Comparison of ENCODE assay signal across 20 cellular contexts in the genomic region with DNA sequence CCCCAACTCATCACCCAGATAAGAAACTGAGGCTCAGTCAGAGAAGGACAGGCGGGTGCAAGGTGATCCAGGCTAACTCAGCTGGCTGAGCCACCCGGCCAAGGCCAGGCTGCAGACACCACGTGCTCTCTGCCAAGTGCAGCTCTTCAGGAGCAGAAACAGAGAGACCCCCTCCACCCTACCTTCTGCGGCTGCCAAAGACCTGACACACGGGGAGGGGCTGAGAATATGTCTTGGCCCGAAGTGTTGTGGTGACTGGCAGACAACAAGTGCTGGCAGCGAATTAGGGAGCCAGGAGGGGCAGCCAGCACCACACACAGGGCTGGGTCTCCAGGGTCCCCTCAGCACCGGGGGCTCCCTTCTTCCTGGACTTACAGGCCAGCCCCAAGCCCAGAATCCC.
"Had no signal": no experiment of that assay in that cellular context is flagged by ENCODE, and none has a peak within 500 bp of the region (broad histone marks: within the 10 kb centered on the region; RNA-seq: fewer than 3 reads in every experiment).

No MANE protein-coding gene starts in this region.

- DNase-seq: activated CD4-positive, alpha-beta T cell treated with anti-CD3 and anti-CD28 coated beads for 1 hour; activated CD4-positive, alpha-beta T cell treated with anti-CD3 and anti-CD28 coated beads, Interleukin-2, amount 50 U/mL, for 48 hours; activated effector memory CD4-positive, alpha-beta T cell treated with anti-CD3 and anti-CD28 coated beads, Interleukin-2, amount 50 U/mL, for 16 hours; activated T-cell treated with anti-CD3 and anti-CD28 coated beads, Interleukin-2, amount 50 U/mL, for 4 hours; central memory CD4-positive, alpha-beta T cell; effector CD4-positive, alpha-beta T cell; esophagus squamous epithelium; kidney glomerular epithelial cell; midbrain; pancreas; stimulated activated CD4-positive, alpha-beta T cell treated with anti-CD3 and anti-CD28 coated beads, Interleukin-12 subunit alpha, Interleukin-12 subunit beta, amount 100 ng/mL, for 4 hours; stimulated activated CD4-positive, alpha-beta T cell treated with anti-CD3 and anti-CD28 coated beads, Interleukin-2, amount 100 ng/mL, for 24 hours; stimulated activated naive B cell treated with anti-CD40 and anti-IgM and Interleukin-4, amounts not matched to agents 10 μg/mL and 1 μg/mL and 100 μg/mL, for 72 hours had no signal

- H3K27ac ChIP-seq: coronary artery, esophagus squamous epithelium, neural progenitor cell, pancreas, tibial nerve, VCaP had no signal

- ATAC-seq: activated naive CD4-positive, alpha-beta T cell treated with anti-CD3 and anti-CD28 coated beads, Interleukin-2, amount 50 U/mL, for 72 hours; activated T-cell treated with anti-CD3 and anti-CD28 coated beads, Interleukin-2, amount 50 U/mL, for 4 hours; pancreas; stimulated activated naive B cell treated with anti-CD40 and anti-IgM and Interleukin-4, amounts not matched to agents 10 μg/mL and 1 μg/mL and 100 μg/mL, for 72 hours had no signal

- FAIRE-seq: endothelial cell of umbilical vein, pancreas had no signal

- H2AFZ ChIP-seq: neural progenitor cell had no signal

- H3K4me3 ChIP-seq: coronary artery, esophagus squamous epithelium, lung, neural progenitor cell, pancreas, tibial nerve had no signal

- H3K4me2 ChIP-seq: neural progenitor cell had no signal

- H3K4me3 Mint-ChIP-seq: activated T-cell treated with anti-CD3 and anti-CD28 coated beads, Interleukin-2, amount 50 U/mL, for 4 hours; neural progenitor cell; stimulated activated naive B cell treated with anti-CD40 and anti-IgM and Interleukin-4, amounts not matched to agents 10 μg/mL and 1 μg/mL and 100 μg/mL, for 72 hours had no signal

- H3K9me3 ChIP-seq: pancreas had no signal

- H3K4me1 ChIP-seq: neural progenitor cell, pancreas had no signal

- H3K27me3 ChIP-seq: neural progenitor cell, pancreas, tibial nerve had no signal

- H3K36me3 ChIP-seq: esophagus squamous epithelium, neural progenitor cell, pancreas had no signal

- H3K27ac Mint-ChIP-seq: activated naive CD4-positive, alpha-beta T cell treated with anti-CD3 and anti-CD28 coated beads, Interleukin-2, amount 50 U/mL, for 72 hours had no signal

- H3K27me3 Mint-ChIP-seq: stimulated activated naive B cell treated with anti-CD40 and anti-IgM and Interleukin-4, amounts not matched to agents 10 μg/mL and 1 μg/mL and 100 μg/mL, for 72 hours had no signal

- H3K9ac ChIP-seq: neural progenitor cell had no signal
